8 cellular contexts compared by ENCODE assay signal in the genomic region with DNA sequence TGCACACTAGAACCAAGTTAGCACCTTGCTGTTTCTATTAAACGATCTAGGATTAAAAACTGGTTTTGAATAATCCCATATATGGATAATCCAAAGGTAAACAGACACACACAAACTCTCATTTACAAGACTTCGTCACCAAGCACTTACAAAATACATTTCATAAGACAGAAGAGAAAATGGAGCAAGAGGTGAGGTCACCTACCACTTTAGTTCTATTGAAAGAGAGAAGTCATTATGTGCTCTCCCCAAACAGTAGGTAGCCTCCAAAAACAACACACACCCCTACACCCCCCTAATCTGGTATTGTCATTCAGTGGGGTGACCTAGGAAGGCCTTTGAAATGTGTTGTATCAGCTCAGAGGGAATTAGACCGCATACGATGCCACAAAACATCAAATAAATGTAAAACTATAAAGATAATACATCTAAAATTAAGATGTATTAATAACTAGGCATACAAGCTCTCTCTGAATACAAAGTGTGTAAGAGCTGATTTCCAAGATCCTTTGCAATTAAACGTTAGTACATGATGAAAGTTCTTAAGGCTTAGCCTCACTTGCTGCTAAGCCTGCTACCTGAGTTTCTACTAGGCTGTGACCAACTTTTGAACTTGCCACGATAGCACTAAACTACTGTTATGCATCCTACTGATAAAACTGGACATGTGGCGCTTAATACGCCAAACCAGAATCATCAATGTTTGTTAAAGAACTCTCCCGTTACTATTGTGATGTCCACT. TPM values are rescaled to one million over a fixed set of nuclear protein-coding genes. Genes with fewer than 3 reads are reported as not detected.
DNase-seq lines count a peak whose midpoint lies in the region; ATAC-seq and TF ChIP-seq lines count a peak whose summit lies in the region.

No MANE protein-coding gene starts in this region.

- peak overlapping the region; percentile 87 for H3K4me2 ChIP-seq in neural progenitor cell

- H3K9me3 Mint-ChIP-seq in neural progenitor cell, result peaks cover 2% of the 10 kb centered on the region

- TF ChIP-seq CTCF in epithelial cell of proximal tubule (conservative IDR thresholded peaks at IDR 0.05; ENCODE audit: low read depth, low read length) (no peak), neural progenitor cell (IDR thresholded peaks at IDR 0.05) (no peak)

- H3K27me3 Mint-ChIP-seq in neural progenitor cell (ENCODE audit: insufficient read depth, low read depth), result no peaks in the 10 kb centered on the region

- H4K20me1 ChIP-seq in neural progenitor cell (ENCODE audit: low read depth), result peaks cover 42% of the 10 kb centered on the region

- peak overlapping the region; percentile 97 for H3K4me3 Mint-ChIP-seq in neural progenitor cell

- peaks cover 38% of the 10 kb centered on the region for H3K4me1 ChIP-seq in neural progenitor cell

- H3K27ac ChIP-seq in SK-N-MC (no peak overlapping the region), neural progenitor cell (no peak overlapping the region)

- H3K4me3 ChIP-seq in SK-N-MC (peak overlapping the region; percentile 97), epithelial cell of proximal tubule (ENCODE audit: low read depth, low read length) (peak overlapping the region; percentile 89), neural progenitor cell (peak overlapping the region; percentile 66)

- peak; percentile 57 for DNase-seq in ELR (ENCODE audit: low read depth)
- no peak for DNase-seq in SK-N-MC (ENCODE audit: low read depth, low spot score)
- no peak for DNase-seq in epithelial cell of proximal tubule (ENCODE audit: low read depth)
- peak; percentile 31 for DNase-seq in neural progenitor cell (ENCODE audit: low spot score)
- DNase-seq in NCI-H187 treated with DMSO at 0.1 percent for 48 hours (lab: John Stamatoyannopoulos, UW), result no peak
- no peak for DNase-seq in mucosa of gallbladder (ENCODE audit: low spot score)
- no peak for DNase-seq in HuH-7.5 (ENCODE audit: low spot score)

- H3K4me1 Mint-ChIP-seq in neural progenitor cell, result peaks cover 32% of the 10 kb centered on the region

- peak overlapping the region; percentile 76 for H3K9ac ChIP-seq in SK-N-MC (ENCODE audit: insufficient read length)
- H3K9ac ChIP-seq in neural progenitor cell, result peak overlapping the region; percentile 33

- ATAC-seq in HG02852 (IDR thresholded peaks at IDR 0.05; ENCODE audit: unreplicated experiment), result peak; percentile 3

- H2AFZ ChIP-seq in neural progenitor cell (replicated peaks), result no peak overlapping the region

- no peaks in the 10 kb centered on the region for H3K27me3 ChIP-seq in neural progenitor cell

- peaks cover 16% of the 10 kb centered on the region for H3K36me3 Mint-ChIP-seq in neural progenitor cell

- H3F3A ChIP-seq in neural progenitor cell (ENCODE audit: low read depth), result peaks cover 14% of the 10 kb centered on the region

- H3K79me2 ChIP-seq in neural progenitor cell (ENCODE audit: low read depth), result peaks cover 62% of the 10 kb centered on the region

- H3K27ac Mint-ChIP-seq in neural progenitor cell, result peak overlapping the region; percentile 94

- peaks cover 23% of the 10 kb centered on the region for H3K36me3 ChIP-seq in SK-N-MC (ENCODE audit: insufficient read depth, low read length)
- peaks cover 3% of the 10 kb centered on the region for H3K36me3 ChIP-seq in neural progenitor cell

- H3K9me3 ChIP-seq in SK-N-MC (ENCODE audit: low read depth, low read length) (no peaks in the 10 kb centered on the region), neural progenitor cell (ENCODE audit: low read depth) (no peaks in the 10 kb centered on the region)

RNA-seq across cellular contexts. Expression of a gene that starts 1.6 kb away (rescaled TPM):
- total RNA-seq in epithelial cell of proximal tubule, result 103 and 115 TPM in 2 replicates
- 105 and 181 TPM in 2 replicates for total RNA-seq in neural progenitor cell (ENCODE audit: low replicate concordance)
- 39.9 TPM for total RNA-seq in mucosa of gallbladder

Comparison
In these comparisons a context has a peak if more than half of its experiments do, and no peak if none do; other contexts are left out.
1. DNase-seq: peak in ELR (single experiment) and neural progenitor cell (single experiment); none in SK-N-MC (single experiment), epithelial cell of proximal tubule (single experiment), NCI-H187 treated with DMSO at 0.1 percent for 48 hours (single experiment), mucosa of gallbladder (single experiment) and HuH-7.5 (single experiment).
2. Peak in every context shown above with its lines, with median percentiles within 50 percentile points of each other: H3K4me3 ChIP-seq.